Comparison of ENCODE assay signal across 7 cellular contexts in genomic region chr1:243203196-243203595, GRCh38. TPM values are rescaled to one million over a fixed set of nuclear protein-coding genes. Genes with fewer than 3 reads are reported as not detected.
DNase-seq lines count a peak whose midpoint lies in the region; ATAC-seq, FAIRE-seq and TF ChIP-seq lines count a peak whose summit lies in the region.
"Not testable (repeated sequence)": the region's sequence is repeated elsewhere in the genome, so short reads cannot be mapped to it uniquely, and the experiment has no call there.

No MANE protein-coding gene starts in this region.

- not testable (repeated sequence) for H3K27ac ChIP-seq in Karpas-422 (ENCODE audit: low read length); astrocyte (ENCODE audit: low read depth, low read length)
- H3K27ac ChIP-seq in left ventricle myocardium inferior (replicated peaks), result peak overlapping the region; percentile 12

- peak; percentile 50 for ATAC-seq in omental fat pad (ENCODE audit: low FRiP score)

- H4K20me1 ChIP-seq in Karpas-422 (ENCODE audit: insufficient read depth, low read depth, low read length); astrocyte (ENCODE audit: insufficient read depth, low read length): not testable (repeated sequence)

- not testable (repeated sequence) for DNase-seq in GM19239 (ENCODE audit: insufficient read length, low spot score); astrocyte (ENCODE audit: low read depth); left ventricle myocardium inferior; omental fat pad (ENCODE audit: low spot score)
- DNase-seq in Karpas-422, result peak; percentile 27

- peaks cover 16% of the 10 kb centered on the region; the same call in 1 of the 2 replicates for H3K79me2 ChIP-seq in Karpas-422 (ENCODE audit: low read length)
- peaks cover 41% of the 10 kb centered on the region for H3K79me2 ChIP-seq in astrocyte (ENCODE audit: insufficient read depth, low read length)

- not testable (repeated sequence) for H3K4me1 ChIP-seq in Karpas-422 (ENCODE audit: low read length); astrocyte (ENCODE audit: insufficient read depth, low read length)
- peaks cover 22% of the 10 kb centered on the region for H3K4me1 ChIP-seq in left ventricle myocardium inferior

- intact Hi-C loops in left ventricle myocardium inferior (cut with micrococcal nuclease), result not testable (repeated sequence)

- H3K9me2 ChIP-seq in Karpas-422 (replicated peaks; ENCODE audit: insufficient read depth, low read length), result not testable (repeated sequence)

- not testable (repeated sequence) for H3K27ac Mint-ChIP-seq in astrocyte (ENCODE audit: unreplicated experiment)

- H2AFZ ChIP-seq in Karpas-422 (ENCODE audit: low read length); astrocyte (ENCODE audit: low read depth, low read length): not testable (repeated sequence)

- H3K4me3 ChIP-seq in Karpas-422 (ENCODE audit: low read length); astrocyte (ENCODE audit: insufficient read depth, low read depth, low read length); left ventricle myocardium inferior: not testable (repeated sequence)

- H3K27me3 ChIP-seq in Karpas-422 (ENCODE audit: low read length); astrocyte (ENCODE audit: insufficient read depth, low read length); left ventricle myocardium inferior (ENCODE audit: low read depth): not testable (repeated sequence)

- not testable (repeated sequence) for H3K9me3 Mint-ChIP-seq in astrocyte (ENCODE audit: unreplicated experiment)

- H3K4me1 Mint-ChIP-seq in astrocyte (ENCODE audit: low read depth, unreplicated experiment), result peaks cover 13% of the 10 kb centered on the region

- not testable (repeated sequence) for H3K36me3 ChIP-seq in Karpas-422 (ENCODE audit: insufficient read depth, low read length)
- H3K36me3 ChIP-seq in astrocyte (ENCODE audit: insufficient read depth, low read length) (peaks cover 10% of the 10 kb centered on the region), left ventricle myocardium inferior (peaks cover 24% of the 10 kb centered on the region)

- not testable (repeated sequence) for H3K9ac ChIP-seq in Karpas-422 (ENCODE audit: low read length); astrocyte (ENCODE audit: low read length)

- FAIRE-seq in A204.1 (lab: Jason Lieb, UNC) (peak; percentile 3), GM19239 (lab: Jason Lieb, UNC) (peak; percentile 52), astrocyte (lab: Jason Lieb, UNC) (peak; percentile 43), colon (lab: Jason Lieb, UNC) (peak; percentile 43)

- H3K27me3 Mint-ChIP-seq in astrocyte (ENCODE audit: low read depth, unreplicated experiment), result not testable (repeated sequence)

- not testable (repeated sequence) for H3K4me2 ChIP-seq in Karpas-422 (ENCODE audit: low read depth, low read length, poor library complexity, severe bottlenecking); astrocyte (ENCODE audit: low read length)

- H3K4me3 Mint-ChIP-seq in astrocyte (ENCODE audit: unreplicated experiment), result not testable (repeated sequence)

- H3K36me3 Mint-ChIP-seq in astrocyte (ENCODE audit: low read depth, unreplicated experiment), result not testable (repeated sequence)

- TF ChIP-seq CTCF in astrocyte (IDR thresholded peaks at IDR 0.05; ENCODE audit: insufficient read depth, low read depth, low read length); left ventricle myocardium inferior (IDR thresholded peaks at IDR 0.05; ENCODE audit: borderline replicate concordance); omental fat pad (IDR thresholded peaks at IDR 0.05): not testable (repeated sequence)

- H3K9me3 ChIP-seq in Karpas-422 (ENCODE audit: low read length); astrocyte (ENCODE audit: insufficient read depth, low read depth, low read length); left ventricle myocardium inferior (replicated peaks): not testable (repeated sequence)

RNA-seq across cellular contexts. Expression of gene CEP170, which starts 51.9 kb away (rescaled TPM):
- 87.3 and 124 TPM in 2 replicates for total RNA-seq in Karpas-422 (2014; rRNA removed; shearing (Covaris generic); ENCODE audit: low replicate concordance)
- total RNA-seq in astrocyte (149 and 164 TPM in 2 replicates), left ventricle myocardium inferior (51.3 TPM), omental fat pad (10 to 100 TPM; 41.6 to 81.5 (median 56.1) TPM)

RNA-seq across cellular contexts. Expression of gene SDCCAG8, which starts 52.6 kb away (rescaled TPM):
- total RNA-seq in Karpas-422 (2014; rRNA removed; shearing (Covaris generic); ENCODE audit: low replicate concordance), result 36.6 and 41.0 TPM in 2 replicates
- total RNA-seq in astrocyte, result 24.5 and 25.4 TPM in 2 replicates
- total RNA-seq in left ventricle myocardium inferior, result 21.4 TPM
- total RNA-seq in omental fat pad, result 10 to 100 TPM; 37.1 to 60.2 (median 48.6) TPM
